Comparison of ENCODE assay signal across 36 cellular contexts in genomic region chr2:158756331-158756730, GRCh38. TPM values are rescaled to one million over a fixed set of nuclear protein-coding genes. Genes with fewer than 3 reads are reported as not detected.
"Had no signal": no experiment of that assay in that cellular context is flagged by ENCODE, and none has a peak within 500 bp of the region (broad histone marks: within the 10 kb centered on the region; RNA-seq: fewer than 3 reads in every experiment).

No MANE protein-coding gene starts in this region.

- H3K4me2 ChIP-seq: SK-N-SH had no signal

- H3K4me3 Mint-ChIP-seq: activated CD4-positive, alpha-beta T cell treated with anti-CD3 and anti-CD28 coated beads for 36 hours; activated CD4-positive, alpha-beta T cell treated with anti-CD3 and anti-CD28 coated beads, Interleukin-2, amount 10 ng/mL, durations not matched to agents 7 days and 5 days; activated CD8-positive, alpha-beta T cell treated with anti-CD3 and anti-CD28 coated beads, Interleukin-2, amount 10 ng/mL, durations not matched to agents 7 days and 5 days; activated naive CD4-positive, alpha-beta T cell treated with anti-CD3 and anti-CD28 coated beads for 36 hours; activated naive CD8-positive, alpha-beta T cell; activated naive CD8-positive, alpha-beta T cell treated with anti-CD3 and anti-CD28 coated beads, Interleukin-2, amount 50 U/mL, for 24 hours; activated T-cell treated with anti-CD3 and anti-CD28 coated beads, Interleukin-2, amount 50 U/mL, for 4 hours; activated T-helper 1 cell treated with anti-CD3 and anti-CD28 coated beads, Interleukin-12 subunit alpha, Interleukin-12 subunit beta, Interleukin-2, Interleukin-4 antibody, amounts not matched to agents 30 ng/mL and 10 ng/mL and 1 ng/mL, durations not matched to agents 14 hours and 24 hours and 36 hours; T-helper 1 cell treated with Interleukin-12 subunit alpha and Interleukin-12 subunit beta and Interleukin-4 antibody, amounts not matched to agents 30 μg/mL and 1 μg/mL, for 36 hours; T-helper 2 cell treated with Interferon-gamma antibody and Interleukin-4, amounts not matched to agents 5 μg/mL and 100 μg/mL, for 36 hours; WTC11 had no signal

- ATAC-seq: activated CD4-positive, CD25-positive, alpha-beta regulatory T cell treated with anti-CD3 and anti-CD28 coated beads, Interleukin-2, amount 50 U/mL, for 24 hours; activated CD8-positive, alpha-beta T cell treated with anti-CD3 and anti-CD28 coated beads, Interleukin-2, amount 10 ng/mL, durations not matched to agents 7 days and 5 days; activated naive CD8-positive, alpha-beta T cell treated with anti-CD3 and anti-CD28 coated beads, Interleukin-2, amount 50 U/mL, for 24 hours; body of pancreas; PC-3 had no signal

- H3K9me3 ChIP-seq: ascending aorta, body of pancreas, breast epithelium, Peyer's patch, SJSA1, SK-N-SH had no signal

- H3K27ac Mint-ChIP-seq: activated CD4-positive, alpha-beta T cell treated with anti-CD3 and anti-CD28 coated beads for 36 hours; activated CD4-positive, alpha-beta T cell treated with anti-CD3 and anti-CD28 coated beads, Interleukin-2, amount 10 ng/mL, durations not matched to agents 7 days and 5 days; activated CD8-positive, alpha-beta T cell treated with anti-CD3 and anti-CD28 coated beads, Interleukin-2, amount 10 ng/mL, durations not matched to agents 7 days and 5 days; activated naive CD4-positive, alpha-beta T cell treated with anti-CD3 and anti-CD28 coated beads for 36 hours; activated naive CD8-positive, alpha-beta T cell; activated naive CD8-positive, alpha-beta T cell treated with anti-CD3 and anti-CD28 coated beads, Interleukin-2, amount 50 U/mL, for 24 hours; activated T-helper 1 cell treated with anti-CD3 and anti-CD28 coated beads, Interleukin-12 subunit alpha, Interleukin-12 subunit beta, Interleukin-2, Interleukin-4 antibody, amounts not matched to agents 30 ng/mL and 10 ng/mL and 1 ng/mL, durations not matched to agents 14 hours and 24 hours and 36 hours; T-helper 1 cell treated with Interleukin-12 subunit alpha and Interleukin-12 subunit beta and Interleukin-4 antibody, amounts not matched to agents 30 μg/mL and 1 μg/mL, for 36 hours; T-helper 2 cell treated with Interferon-gamma antibody and Interleukin-4, amounts not matched to agents 5 μg/mL and 100 μg/mL, for 36 hours; WTC11 had no signal

- H3K9me3 Mint-ChIP-seq: activated CD4-positive, alpha-beta T cell treated with anti-CD3 and anti-CD28 coated beads, Interleukin-2, amount 10 ng/mL, durations not matched to agents 7 days and 5 days; activated naive CD4-positive, alpha-beta T cell treated with anti-CD3 and anti-CD28 coated beads for 36 hours; activated naive CD8-positive, alpha-beta T cell treated with anti-CD3 and anti-CD28 coated beads, Interleukin-2, amount 50 U/mL, for 24 hours; activated T-cell treated with anti-CD3 and anti-CD28 coated beads, Interleukin-2, amount 50 U/mL, for 4 hours; activated T-helper 1 cell treated with anti-CD3 and anti-CD28 coated beads, Interleukin-12 subunit alpha, Interleukin-12 subunit beta, Interleukin-2, Interleukin-4 antibody, amounts not matched to agents 30 ng/mL and 10 ng/mL and 1 ng/mL, durations not matched to agents 14 hours and 24 hours and 36 hours; T-helper 1 cell treated with Interleukin-12 subunit alpha and Interleukin-12 subunit beta and Interleukin-4 antibody, amounts not matched to agents 30 μg/mL and 1 μg/mL, for 36 hours; T-helper 2 cell treated with Interferon-gamma antibody and Interleukin-4, amounts not matched to agents 5 μg/mL and 100 μg/mL, for 36 hours had no signal

- DNase-seq: activated CD4-positive, alpha-beta T cell treated with anti-CD3 and anti-CD28 coated beads, Interleukin-2, amount 10 ng/mL, durations not matched to agents 7 days and 5 days; activated CD8-positive, alpha-beta memory T cell treated with anti-CD3 and anti-CD28 coated beads, Interleukin-2, amount 50 U/mL, for 4 hours; activated CD8-positive, alpha-beta T cell treated with anti-CD3 and anti-CD28 coated beads, Interleukin-2, amount 10 ng/mL, durations not matched to agents 7 days and 5 days; activated gamma-delta T cell treated with Interleukin-2 at 50 U/mL for 16 hours; activated T-cell treated with anti-CD3 and anti-CD28 coated beads for 4 hours; activated T-cell treated with anti-CD3 and anti-CD28 coated beads, Interleukin-2, amount 50 U/mL, for 4 hours; body of pancreas; cerebellar nuclear complex; NCI-H1092 treated with DMSO at 0.1 percent for 48 hours; NCI-H1417; NCI-H146; NCI-H187 treated with DMSO at 0.1 percent for 48 hours; NCI-H2081; NCI-H345; NCI-H524 treated with DMSO at 0.1 percent for 48 hours; NK-92 treated with Interleukin-12 subunit alpha and Interleukin-12 subunit beta, amount 100 ng/mL, for 24 hours; PC-3; Peyer's patch; RPMI8226; SHP77 treated with DMSO at 0.1 percent for 48 hours; SK-N-SH had no signal

- FAIRE-seq: K562, TTC549 had no signal

- H3K27me3 ChIP-seq: ascending aorta, body of pancreas, breast epithelium, Peyer's patch, SJSA1 had no signal

- H3K9ac ChIP-seq: SK-N-SH had no signal

- H3K36me3 Mint-ChIP-seq: activated naive CD8-positive, alpha-beta T cell had no signal

- H3K36me3 ChIP-seq: ascending aorta, breast epithelium, Peyer's patch, SJSA1 had no signal

- H3K4me1 ChIP-seq: SJSA1 had no signal

- H3K4me3 ChIP-seq: ascending aorta, body of pancreas, breast epithelium, K562, Peyer's patch, SJSA1 had no signal

- H3K4me1 Mint-ChIP-seq: activated CD4-positive, alpha-beta T cell treated with anti-CD3 and anti-CD28 coated beads, Interleukin-2, amount 10 ng/mL, durations not matched to agents 7 days and 5 days; activated naive CD8-positive, alpha-beta T cell treated with anti-CD3 and anti-CD28 coated beads, Interleukin-2, amount 50 U/mL, for 24 hours had no signal

- H3K27ac ChIP-seq: ascending aorta, body of pancreas, breast epithelium, Peyer's patch, SJSA1 had no signal

RNA-seq across cellular contexts. Expression of gene DAPL1, which starts 38.8 kb away (rescaled TPM):
- total RNA-seq: activated CD4-positive, alpha-beta T cell treated with anti-CD3 and anti-CD28 coated beads for 36 hours; activated CD4-positive, alpha-beta T cell treated with anti-CD3 and anti-CD28 coated beads, Interleukin-2, amount 10 ng/mL, durations not matched to agents 7 days and 5 days; activated CD8-positive, alpha-beta T cell treated with anti-CD3 and anti-CD28 coated beads, Interleukin-2, amount 10 ng/mL, durations not matched to agents 7 days and 5 days; activated naive CD4-positive, alpha-beta T cell treated with anti-CD3 and anti-CD28 coated beads for 36 hours; activated T-cell treated with anti-CD3 and anti-CD28 coated beads, Interleukin-2, amount 50 U/mL, for 4 hours; activated T-helper 1 cell treated with anti-CD3 and anti-CD28 coated beads, Interleukin-12 subunit alpha, Interleukin-12 subunit beta, Interleukin-2, Interleukin-4 antibody, amounts not matched to agents 30 ng/mL and 10 ng/mL and 1 ng/mL, durations not matched to agents 14 hours and 24 hours and 36 hours; ascending aorta; breast epithelium; K562; NCI-H460; PC-3; Peyer's patch; SJSA1; WTC11 had no signal
- polyA plus RNA-seq: K562, SK-N-SH had no signal
